In the genomic region with DNA sequence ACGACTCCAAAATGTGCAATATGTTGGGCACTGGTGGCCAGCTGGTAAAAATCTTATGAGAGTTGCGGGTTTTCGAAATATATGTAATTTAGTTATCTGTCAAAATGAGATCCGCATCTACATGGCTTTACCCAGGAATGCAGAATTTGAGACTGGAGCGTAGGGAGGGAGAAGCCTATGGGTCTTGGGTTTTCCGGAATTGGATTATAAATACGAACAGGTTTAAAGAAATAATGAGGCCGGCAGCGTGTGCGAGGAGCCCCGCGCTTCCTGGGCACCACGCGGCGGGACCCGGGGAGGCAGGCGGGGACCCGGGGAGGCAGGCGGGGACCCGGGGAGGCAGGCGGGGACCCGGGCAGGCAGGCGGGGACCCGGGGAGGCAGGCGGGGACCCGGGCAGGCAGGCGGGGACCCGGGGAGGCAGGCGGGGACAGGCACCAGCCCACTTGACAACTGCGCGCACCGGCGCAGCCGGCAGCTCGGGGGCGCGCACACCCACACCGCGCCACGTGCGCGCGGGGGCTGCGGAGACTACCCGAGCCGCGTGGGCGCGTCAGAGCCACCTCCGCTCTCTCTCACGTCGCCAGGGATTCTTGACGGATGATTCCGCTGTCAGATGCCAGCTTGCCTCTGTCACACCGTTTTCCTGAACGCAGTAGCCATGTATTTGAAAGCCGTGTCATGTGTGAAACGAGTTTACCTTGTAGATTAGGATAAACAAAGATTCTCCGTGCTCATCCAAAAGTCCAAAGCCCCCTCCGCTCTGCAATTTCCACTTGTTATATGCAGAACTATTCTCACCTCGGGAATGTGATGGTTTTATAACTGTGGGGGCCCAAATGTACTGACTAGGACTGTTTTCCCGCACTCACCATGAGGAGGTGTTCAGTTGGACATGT, we compare ENCODE assay signal across 8 cellular contexts. TPM values are rescaled to one million over a fixed set of nuclear protein-coding genes. Genes with fewer than 3 reads are reported as not detected.
A peak's percentile ranks its signal among the peaks of the same experiment; 100 is the strongest.
DNase-seq lines count a peak whose midpoint lies in the region; ATAC-seq and TF ChIP-seq lines count a peak whose summit lies in the region.

No MANE protein-coding gene starts in this region.

- H3K4me1 ChIP-seq in effector memory CD4-positive, alpha-beta T cell (ENCODE audit: control insufficient read depth, insufficient read depth, low read length, poor library complexity, severe bottlenecking) = no peaks in the 10 kb centered on the region

- no peaks in the 10 kb centered on the region for H3K9me3 ChIP-seq in effector memory CD4-positive, alpha-beta T cell (ENCODE audit: control insufficient read depth, low read length)

- DNase-seq in NCI-H345 (lab: John Stamatoyannopoulos, UW) = peak; percentile 43
- peak; percentile 82 for DNase-seq in activated CD8-positive, alpha-beta memory T cell treated with anti-CD3 and anti-CD28 coated beads for 24 hours
- DNase-seq in effector memory CD4-positive, alpha-beta T cell = peak; percentile 33 to 57 (median 40)
- DNase-seq in middle frontal gyrus (ENCODE audit: extremely low spot score, low spot score) = peak; percentile 30
- DNase-seq in stimulated activated CD8-positive, alpha-beta memory T cell treated with anti-CD3 and anti-CD28 coated beads, Interleukin-2, amount 100 ng/mL, for 1 hour (ENCODE audit: low read depth in 2 of 2) = peak; percentile 7 to 53
- DNase-seq in posterior vena cava (ENCODE audit: low spot score) = no peak

- H3K36me3 ChIP-seq in effector memory CD4-positive, alpha-beta T cell (ENCODE audit: control insufficient read depth, insufficient read depth, low read length) = no peaks in the 10 kb centered on the region

- H3K27me3 ChIP-seq in effector memory CD4-positive, alpha-beta T cell (replicated peaks; ENCODE audit: control insufficient read depth, insufficient read depth, low read length, poor library complexity, severe bottlenecking) = no peaks in the 10 kb centered on the region

- peak; percentile 60 for ATAC-seq in HG02852 (IDR thresholded peaks at IDR 0.05; ENCODE audit: unreplicated experiment)

- H3K4me3 ChIP-seq in GM12875 (ENCODE audit: low read depth, low read length) = peak overlapping the region; percentile 43
- peak overlapping the region; percentile 53 for H3K4me3 ChIP-seq in effector memory CD4-positive, alpha-beta T cell (ENCODE audit: insufficient read depth, low read depth, low read length, poor library complexity, severe bottlenecking)

- intact Hi-C loops in posterior vena cava (cut with DNase I) = no loop called here

- no peak for TF ChIP-seq CTCF in GM12875 (IDR thresholded peaks at IDR 0.05; ENCODE audit: borderline replicate concordance, insufficient read depth, low read depth, low read length)

- H3K27ac ChIP-seq in effector memory CD4-positive, alpha-beta T cell (ENCODE audit: insufficient read depth, low read length, poor library complexity, severe bottlenecking) = no peak overlapping the region

RNA-seq across cellular contexts. Expression of a gene that starts 54.3 kb away (rescaled TPM):
- total RNA-seq in posterior vena cava = 100 to 1,000 TPM; 186 to 214 TPM
